12 cellular contexts compared by ENCODE assay signal in the genomic region with DNA sequence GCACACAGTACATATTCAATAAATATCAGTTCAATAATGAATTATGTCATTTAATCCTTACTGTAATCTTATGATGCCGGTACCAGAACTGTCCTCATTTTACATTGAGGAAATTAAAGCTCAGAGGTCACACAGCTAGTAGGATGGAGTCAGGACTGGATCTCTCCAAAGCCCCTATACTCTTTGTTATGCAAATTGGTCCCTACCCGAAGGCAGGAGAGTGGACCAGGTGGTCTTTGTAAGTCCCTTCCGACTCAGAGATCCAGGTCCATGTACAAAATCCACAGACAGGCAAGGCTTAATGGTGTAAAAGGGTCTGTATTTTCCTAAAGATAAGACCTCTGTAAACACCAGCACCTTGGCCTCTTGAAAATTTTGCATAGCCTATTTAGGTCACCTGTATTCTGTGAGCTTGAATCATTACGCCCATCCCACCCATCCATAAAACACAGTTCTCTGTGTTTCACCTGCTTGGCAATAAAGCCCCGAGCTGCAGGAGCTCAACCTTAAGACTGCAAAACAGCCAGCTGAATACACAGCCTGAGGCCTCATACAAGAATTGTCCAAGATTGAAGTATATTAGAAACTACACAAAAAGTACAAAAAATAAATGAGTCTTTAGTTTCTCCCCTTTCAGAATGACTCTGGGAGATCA. TPM values are rescaled to one million over a fixed set of nuclear protein-coding genes. Genes with fewer than 3 reads are reported as not detected.
DNase-seq lines count a peak whose midpoint lies in the region; ATAC-seq, FAIRE-seq and TF ChIP-seq lines count a peak whose summit lies in the region.
"Had no signal": no experiment of that assay in that cellular context is flagged by ENCODE, and none has a peak within 500 bp of the region (broad histone marks: within the 10 kb centered on the region; RNA-seq: fewer than 3 reads in every experiment).

No MANE protein-coding gene starts in this region.

- TF ChIP-seq EP300 in H1 (IDR thresholded peaks at IDR 0.05; ENCODE audit: borderline replicate concordance in 1 of 2, low read depth in 2 of 2, low read length in 2 of 2), result no peak

- H2BK20ac ChIP-seq in H1 (ENCODE audit: low read length), result no peak overlapping the region

- CTCF ChIA-PET in H1 (lab: Charles Lee; ENCODE audit: partially characterized antibody), result interaction anchor here (0.7 to 2.0 kb wide), 20 partner anchors 8 to 220 kb away, joined by 3 to 10 read pairs (median 3); no protein-coding TSS in a partner anchor

- no peak overlapping the region for H3K23ac ChIP-seq in H1 (ENCODE audit: insufficient read length)

- no peak overlapping the region for H3K14ac ChIP-seq in H1 (ENCODE audit: insufficient read length)

- no peak overlapping the region for H2BK120ac ChIP-seq in H1 (replicated peaks; ENCODE audit: low read depth, low read length)

- H2AFZ ChIP-seq in H1 (ENCODE audit: low read length), result no peak overlapping the region

- no peak for FAIRE-seq in H1 (lab: Jason Lieb, UNC)
- FAIRE-seq: TTC549 had no signal

- H3K18ac ChIP-seq in H1 (ENCODE audit: extremely low read depth, low read length), result no peak overlapping the region

- TF ChIP-seq CTCF in H1 (IDR thresholded peaks at IDR 0.05; ENCODE audit: control extremely low read depth in 1 of 3, insufficient read depth in 1 of 3, low read depth in 1 of 3, low read length in 3 of 3), result no peak
- no peak for TF ChIP-seq CTCF in psoas muscle (IDR thresholded peaks at IDR 0.05)
- no peak for TF ChIP-seq CTCF in testis (IDR thresholded peaks at IDR 0.05)

- H3K9ac ChIP-seq in H1 (replicated peaks in 1 of 4; ENCODE audit: extremely low read depth in 1 of 4, low read depth in 3 of 4, low read length in 3 of 4), result no peak overlapping the region

- H4K91ac ChIP-seq in H1 (replicated peaks; ENCODE audit: insufficient read length, low read length), result no peak overlapping the region

- no peaks in the 10 kb centered on the region for H3K23me2 ChIP-seq in H1 (ENCODE audit: low read depth, low read length)

- no peaks in the 10 kb centered on the region for H4K20me1 ChIP-seq in H1 (replicated peaks in 1 of 2; ENCODE audit: control insufficient read depth in 1 of 2, insufficient read depth in 2 of 2, low read length in 2 of 2)

- intact Hi-C loops in psoas muscle (cut with DNase I), result loop anchor here in 1 of 2 donors (5.0 kb wide), 1 partner anchor 40 kb away; a partner anchor contains a TSS
- intact Hi-C loops in testis (cut with DNase I; ENCODE audit: low total_unique reads), result no loop called here

- no peak for TF ChIP-seq RAD21 in H1 (IDR thresholded peaks at IDR 0.05 in 1 of 2, conservative IDR thresholded peaks at IDR 0.05 in 1 of 2; ENCODE audit: low read depth in 2 of 2, low read length in 2 of 2)

- no peak overlapping the region for H4K8ac ChIP-seq in H1 (ENCODE audit: extremely low read depth, insufficient read depth, low read length)

- H3K36me3 ChIP-seq in H1 (ENCODE audit: control insufficient read depth in 2 of 4, insufficient read depth in 4 of 4, low read length in 3 of 4) (no peaks in the 10 kb centered on the region), psoas muscle (ENCODE audit: insufficient read depth in 1 of 2, low read depth in 1 of 2) (peaks cover 0 to 26% of the 10 kb centered on the region in 2 donors), testis (ENCODE audit: low read depth, missing control alignments) (no peaks in the 10 kb centered on the region)

- H3K4me3 ChIP-seq in H1 (ENCODE audit: extremely low read depth in 1 of 4, insufficient read depth in 2 of 4, low read depth in 3 of 4, low read length in 4 of 4) (no peak overlapping the region), psoas muscle (no peak overlapping the region), testis (no peak overlapping the region)

- H2BK12ac ChIP-seq in H1 (ENCODE audit: low read depth, low read length), result no peak overlapping the region

- no peak overlapping the region for H3K4ac ChIP-seq in H1 (replicated peaks; ENCODE audit: insufficient read length, low read depth, low read length)

- TF ChIP-seq POLR2A in H1 (IDR thresholded peaks at IDR 0.05; ENCODE audit: control extremely low read depth in 1 of 2, low read depth in 2 of 2, low read length in 2 of 2) (no peak), testis (IDR thresholded peaks at IDR 0.05) (no peak)

- POLR2A ChIA-PET in H1 (lab: Charles Lee; ENCODE audit: partially characterized antibody), result no interaction called here

- WGBS in H1 (ENCODE audit: extremely low coverage in 1 of 2, insufficient coverage in 1 of 2, insufficient read length in 1 of 2, insufficient replicate concordance in 2 of 2, low coverage in 1 of 2, low lambda C conversion rate in 2 of 2, missing lambda C conversion rate in 1 of 2), 2 experiments, result 84% methylated on average over 5 of the region's 5 CpGs; no CpG with 5 or more reads in 1 of the 2 experiments
- 73 to 84% (median 75%) methylated on average over 5 of the region's 5 CpGs for WGBS in psoas muscle, 3 donors
- WGBS in testis, 2 donors, result 87 to 92% methylated on average over 5 of the region's 5 CpGs

- no peak overlapping the region for H3K56ac ChIP-seq in H1 (replicated peaks; ENCODE audit: insufficient read length, low read depth, low read length)

- ATAC-seq in psoas muscle, result no peak
- no peak for ATAC-seq in HG03439 (IDR thresholded peaks at IDR 0.05; ENCODE audit: unreplicated experiment)
- no peak for ATAC-seq in HG02759 (IDR thresholded peaks at IDR 0.05; ENCODE audit: unreplicated experiment)

- H3K4me2 ChIP-seq in H1 (ENCODE audit: insufficient read depth in 1 of 2, low read depth in 2 of 2, low read length in 2 of 2), result no peak overlapping the region

- no peak overlapping the region for H2AK5ac ChIP-seq in H1 (ENCODE audit: low read depth, low read length)

- no peak overlapping the region for H4K5ac ChIP-seq in H1 (ENCODE audit: insufficient read length, low read depth, low read length)

- H3K79me2 ChIP-seq in H1 (ENCODE audit: control insufficient read depth in 1 of 2, insufficient read depth in 2 of 2, low read length in 2 of 2), result no peaks in the 10 kb centered on the region

- H2BK5ac ChIP-seq in H1 (ENCODE audit: low read depth, low read length), result no peak overlapping the region

- H3K27me3 ChIP-seq in H1 (replicated peaks in 1 of 4; ENCODE audit: control insufficient read depth in 3 of 4, extremely low read depth in 1 of 4, insufficient read depth in 3 of 4, low read length in 3 of 4), result no peaks in the 10 kb centered on the region
- no peaks in the 10 kb centered on the region for H3K27me3 ChIP-seq in psoas muscle (ENCODE audit: insufficient read depth in 3 of 3, low read length in 2 of 3)
- no peaks in the 10 kb centered on the region for H3K27me3 ChIP-seq in testis

- H3K79me1 ChIP-seq in H1 (ENCODE audit: low read depth, low read length), result no peaks in the 10 kb centered on the region

- H3K9me3 ChIP-seq in H1 (ENCODE audit: insufficient read depth in 2 of 2, low read depth in 1 of 2, low read length in 1 of 2) (no peaks in the 10 kb centered on the region), psoas muscle (no peaks in the 10 kb centered on the region), testis (no peaks in the 10 kb centered on the region)

- H3K4me1 ChIP-seq in H1 (replicated peaks in 1 of 4; ENCODE audit: control insufficient read depth in 3 of 4, insufficient read depth in 4 of 4, low read length in 3 of 4) (peaks cover 0 to 7% (median 0%) of the 10 kb centered on the region in 4 experiments; a peak in 2 of 7 replicates), psoas muscle (peaks cover 37% of the 10 kb centered on the region), testis (no peaks in the 10 kb centered on the region)

- peak; percentile 62 for DNase-seq in DMS153 (lab: John Stamatoyannopoulos, UW)
- peak; percentile 51 for DNase-seq in NCI-H2029 (lab: John Stamatoyannopoulos, UW)
- no peak for DNase-seq in H1 (ENCODE audit: low read depth in 1 of 2, low spot score in 2 of 2)
- no peak for DNase-seq in psoas muscle
- DNase-seq in testis, result no peak
- no peak for DNase-seq in SIG-M5 (lab: John Stamatoyannopoulos, UW)
- DNase-seq: CD4-positive, alpha-beta T cell; islet precursor cell; MM.1S had no signal

- H3K27ac ChIP-seq in H1 (ENCODE audit: low read depth, low read length) (no peak overlapping the region), psoas muscle (peak overlapping the region; percentile 54), testis (no peak overlapping the region)

- H2BK15ac ChIP-seq in H1 (ENCODE audit: low read length), result no peak overlapping the region

TF ChIP-seq in H1, 55 proteins besides CTCF, POLR2A, EP300 and RAD21:
- TF ChIP-seq PHF8 (conservative IDR thresholded peaks at IDR 0.05; ENCODE audit: low read depth, low read length), result no peak
- TF ChIP-seq POU5F1 (IDR thresholded peaks at IDR 0.05; ENCODE audit: low read depth, low read length), result peak; percentile 55; the same call in 1 of the 2 replicates
- TF ChIP-seq SIX5 (IDR thresholded peaks at IDR 0.05; ENCODE audit: low read depth, low read length), result no peak
- no peak for TF ChIP-seq SAP30 (IDR thresholded peaks at IDR 0.05; ENCODE audit: insufficient read depth, insufficient replicate concordance, low read length)
- TF ChIP-seq TAF1 (IDR thresholded peaks at IDR 0.05; ENCODE audit: low read depth, low read length), result no peak

RNA-seq across cellular contexts. Expression of a gene that starts 41.7 kb away (rescaled TPM):
- 1.5 and 2.0 TPM in 2 replicates for total RNA-seq in H1 (2021; fragmentation: NEBNext Ultra II Directional; extraction: Animal tissue kit (Norgen Biotek cat#: 25700))
- polyA plus RNA-seq in H1 (2011; rRNA removed), result 0.33 and 0.71 TPM in 2 replicates
- polyA plus RNA-seq in H1 (2011; cell fraction: cytosol; rRNA removed), result 0.47 TPM
- polyA plus RNA-seq in H1 (2011; cell fraction: nucleus; rRNA removed), result 1.8 TPM
- polyA plus RNA-seq in H1 (2012, experiment 1 of 2), result 0.53 to 0.99 TPM (median 0.61 TPM) in 4 replicates
- 0.34 TPM for polyA plus RNA-seq in H1 (2012, experiment 2 of 2)
- polyA plus RNA-seq in H1 (2013, experiment 1 of 2), result 0.65 TPM
- polyA plus RNA-seq in H1 (2013, experiment 2 of 2), result 0.48 TPM
- polyA minus RNA-seq in H1 (2011; rRNA and poly(A)+ RNA removed), result 1.0 and 1.5 TPM in 2 replicates
- polyA minus RNA-seq in H1 (2011; cell fraction: cytosol; rRNA and poly(A)+ RNA removed), result 0.44 TPM
- polyA minus RNA-seq in H1 (2011; cell fraction: nucleus; rRNA and poly(A)+ RNA removed), result 2.5 TPM
- total RNA-seq in psoas muscle, result 10 to 100 TPM; 20.8 to 33.6 (median 22.3) TPM
- polyA plus RNA-seq in psoas muscle, result 1 to 10 TPM; 4.4 to 4.9 (median 4.7) TPM
- total RNA-seq in testis, result 1 to 10 TPM; 4.1 to 5.5 TPM
- 4.7 TPM for polyA plus RNA-seq in testis (ENCODE audit: insufficient read depth, low read depth, low replicate concordance)

Comparison
In these comparisons a context has a peak if more than half of its experiments do, and no peak if none do; other contexts are left out.
1. DNase-seq: peak in DMS153 (single experiment) and NCI-H2029 (single experiment); none in H1 (0 of 2), psoas muscle (0 of 2), testis (single experiment) and SIG-M5 (single experiment).